In the genomic region with DNA sequence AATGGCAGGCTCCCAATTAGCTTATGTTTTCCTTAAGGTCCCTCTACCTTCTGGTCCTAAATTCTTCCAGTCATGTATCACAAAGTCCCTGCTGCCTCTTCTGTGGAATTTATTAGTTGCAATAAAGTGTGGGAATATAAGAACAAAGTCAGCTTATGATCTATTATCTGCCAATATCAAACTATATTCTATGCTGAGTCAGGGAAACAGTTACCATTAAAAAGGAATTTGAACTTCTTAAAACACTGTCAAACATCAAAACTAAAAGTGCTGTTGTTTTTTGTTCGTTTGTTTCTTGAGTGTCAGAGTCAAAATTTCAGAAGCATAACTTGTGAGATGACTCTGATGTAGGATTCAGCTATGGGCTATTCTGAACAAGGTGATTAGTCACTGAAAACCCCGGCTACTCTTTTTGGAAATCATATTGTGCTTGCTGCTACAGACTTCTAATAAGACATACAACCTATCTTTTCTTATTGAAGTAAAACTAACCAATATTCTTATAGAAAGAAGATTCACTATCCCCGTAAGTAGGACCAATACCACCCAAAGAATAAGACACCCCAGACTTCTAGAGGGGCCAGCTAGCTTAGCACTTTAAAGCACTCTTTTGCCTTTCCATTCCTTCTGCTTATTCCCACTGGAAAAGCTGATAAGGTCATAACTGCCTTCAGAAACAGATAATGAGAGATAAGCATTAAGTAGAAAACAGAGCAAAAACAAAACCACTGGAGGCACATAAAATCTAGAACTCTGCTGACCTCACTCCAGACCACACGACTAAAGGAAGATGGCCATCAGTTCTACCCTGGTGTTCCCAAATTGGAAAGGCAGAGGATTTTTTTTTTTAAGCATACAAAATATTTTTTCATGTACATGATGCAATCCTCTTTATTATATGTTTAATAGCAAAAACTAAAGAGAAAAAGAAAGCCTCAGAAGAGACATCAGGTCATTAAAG, we compare ENCODE assay signal across 2 cellular contexts.
TF ChIP-seq lines count a peak whose summit lies in the region.

No MANE protein-coding gene starts in this region.

TF ChIP-seq in IMR-90, 13 proteins besides CTCF, POLR2A, EP300 and RAD21:
- TF ChIP-seq MAZ (IDR thresholded peaks at IDR 0.05; ENCODE audit: borderline replicate concordance, low read depth, low read length) (no peak), CEBPB (IDR thresholded peaks at IDR 0.05; ENCODE audit: low read depth, low read length) (peak; percentile 24; the same call in 1 of the 2 replicates), MAFK (IDR thresholded peaks at IDR 0.05; ENCODE audit: low read depth, low read length) (peak; percentile 80)

TF ChIP-seq in HEK293T, 16 proteins besides CTCF, POLR2A, EP300 and RAD21:
- TF ChIP-seq FOXM1 (IDR thresholded peaks at IDR 0.05; ENCODE audit: borderline replicate concordance) (no peak), LEF1 (IDR thresholded peaks at IDR 0.05; ENCODE audit: borderline replicate concordance) (no peak), ARNT (IDR thresholded peaks at IDR 0.05) (no peak), FOXA1 (IDR thresholded peaks at IDR 0.05) (no peak), HDGF (IDR thresholded peaks at IDR 0.05; ENCODE audit: borderline replicate concordance) (no peak), SUZ12 (IDR thresholded peaks at IDR 0.05) (no peak), NFRKB (IDR thresholded peaks at IDR 0.05) (no peak), TARDBP (IDR thresholded peaks at IDR 0.05) (no peak)
